In genomic region chr4:185542626-185543336, GRCh38 we compare ENCODE assay signal across 17 cellular contexts. TPM values are rescaled to one million over a fixed set of nuclear protein-coding genes. Genes with fewer than 3 reads are reported as not detected.
A peak's percentile ranks its signal among the peaks of the same experiment; 100 is the strongest.
DNase-seq lines count a peak whose midpoint lies in the region; ATAC-seq, FAIRE-seq and TF ChIP-seq lines count a peak whose summit lies in the region.
"Had no signal": no experiment of that assay in that cellular context is flagged by ENCODE, and none has a peak within 500 bp of the region (broad histone marks: within the 10 kb centered on the region; RNA-seq: fewer than 3 reads in every experiment).

No MANE protein-coding gene starts in this region.

- POLR2A ChIA-PET in WTC11 (lab: Charles Lee) = interaction anchor here (0.6 to 0.7 kb wide), 4 partner anchors 18 to 96 kb away, joined by 3 to 4 read pairs (median 3); no protein-coding TSS in a partner anchor

- TF ChIP-seq CTCF in kidney (IDR thresholded peaks at IDR 0.05; ENCODE audit: borderline replicate concordance, extremely low read depth, insufficient read depth) (no peak), WTC11 (IDR thresholded peaks at IDR 0.05) (no peak)

- H3K27ac Mint-ChIP-seq in WTC11 = no peak overlapping the region
- H3K27ac Mint-ChIP-seq: endodermal cell had no signal

- ATAC-seq in WTC11 (no peak), GM21619 (IDR thresholded peaks at IDR 0.05; ENCODE audit: unreplicated experiment) (no peak)
- ATAC-seq: HepG2 had no signal

- FAIRE-seq in kidney (lab: Jason Lieb, UNC) = no peak
- FAIRE-seq: HepG2 had no signal

- H3K9ac ChIP-seq in BLaER1 treated with 17β-estradiol and CSF1 and Interleukin-3, amounts not matched to agents 10 nM and 100 nM = no peak overlapping the region
- no peak overlapping the region for H3K9ac ChIP-seq in kidney (ENCODE audit: low read length in 2 of 2)
- no peak overlapping the region for H3K9ac ChIP-seq in rectal smooth muscle tissue (ENCODE audit: low read length)

- peak; percentile 70 to 87 for DNase-seq in dermis microvascular lymphatic vessel endothelial cell (ENCODE audit: low read depth in 2 of 2)
- peak; percentile 89 for DNase-seq in kidney
- DNase-seq in WTC11 (ENCODE audit: low spot score) = no peak
- DNase-seq in cerebellum (ENCODE audit: low spot score) = no peak
- no peak for DNase-seq in OCI-M1 (lab: John Stamatoyannopoulos, UW)
- DNase-seq: activated CD4-positive, alpha-beta T cell treated with anti-CD3 and anti-CD28 coated beads for 48 hours; Calu3; endodermal cell; NCI-H1105 treated with DMSO at 0.1 percent for 48 hours; NCI-H446 treated with DMSO at 0.1 percent for 48 hours; substantia nigra; T-helper 1 cell had no signal

- H3K9me3 ChIP-seq in BLaER1 treated with 17β-estradiol and CSF1 and Interleukin-3, amounts not matched to agents 10 nM and 100 nM (replicated peaks in 1 of 11) = peaks cover 0 to 13% (median 0%) of the 10 kb centered on the region in 11 experiments; a peak in 2 of 22 replicates
- H3K9me3 ChIP-seq in kidney (ENCODE audit: control insufficient read depth in 1 of 2, low read length in 2 of 2) = no peaks in the 10 kb centered on the region

- no peaks in the 10 kb centered on the region for H3K9me3 Mint-ChIP-seq in WTC11
- H3K9me3 Mint-ChIP-seq: endodermal cell had no signal

- peaks cover 0 to 15% (median 9%) of the 10 kb centered on the region in 10 experiments; a peak in 13 of 20 replicates for H3K4me1 ChIP-seq in BLaER1 treated with 17β-estradiol and CSF1 and Interleukin-3, amounts not matched to agents 10 nM and 100 nM
- H3K4me1 ChIP-seq in kidney (ENCODE audit: control insufficient read depth in 1 of 2, insufficient read depth in 1 of 2, low read depth in 1 of 2, low read length in 2 of 2) (no peaks in the 10 kb centered on the region), rectal smooth muscle tissue (ENCODE audit: control insufficient read depth, insufficient read depth, low read length) (peaks cover 15% of the 10 kb centered on the region)

- H3K4me1 Mint-ChIP-seq in WTC11 = peaks cover 5% of the 10 kb centered on the region; the same call in 1 of the 2 replicates
- H3K4me1 Mint-ChIP-seq: endodermal cell had no signal

- peaks cover 7% of the 10 kb centered on the region for H3K27me3 Mint-ChIP-seq in WTC11 (ENCODE audit: low read depth)

- H3K4me3 ChIP-seq in BLaER1 treated with 17β-estradiol and CSF1 and Interleukin-3, amounts not matched to agents 10 nM and 100 nM = no peak overlapping the region
- no peak overlapping the region for H3K4me3 ChIP-seq in kidney (ENCODE audit: low read length in 2 of 2)
- H3K4me3 ChIP-seq in rectal smooth muscle tissue (ENCODE audit: low read length) = no peak overlapping the region

- peak overlapping the region in 8 of 11 experiments; percentile 17 to 58 (median 45); a peak in 16 of 22 replicates for H3K4me2 ChIP-seq in BLaER1 treated with 17β-estradiol and CSF1 and Interleukin-3, amounts not matched to agents 10 nM and 100 nM

- no peaks in the 10 kb centered on the region for H3K36me3 ChIP-seq in BLaER1 treated with 17β-estradiol and CSF1 and Interleukin-3, amounts not matched to agents 10 nM and 100 nM
- H3K36me3 ChIP-seq in kidney (ENCODE audit: control insufficient read depth in 1 of 2, insufficient read depth in 2 of 2, low read length in 2 of 2) (no peaks in the 10 kb centered on the region), rectal smooth muscle tissue (ENCODE audit: control insufficient read depth, insufficient read depth, low read length) (no peaks in the 10 kb centered on the region)

- no peaks in the 10 kb centered on the region for H3K36me3 Mint-ChIP-seq in WTC11

- CTCF ChIA-PET in WTC11 (lab: Charles Lee) = no interaction called here

- intact Hi-C loops in kidney (cut with DNase I) = no loop called here

- H3K27ac ChIP-seq in BLaER1 treated with 17β-estradiol and CSF1 and Interleukin-3, amounts not matched to agents 10 nM and 100 nM = no peak overlapping the region
- no peak overlapping the region for H3K27ac ChIP-seq in kidney (ENCODE audit: low read depth in 2 of 2, low read length in 2 of 2)
- H3K27ac ChIP-seq in rectal smooth muscle tissue (ENCODE audit: low read depth, low read length) = peak overlapping the region; percentile 65

- H4K20me1 ChIP-seq in BLaER1 treated with 17β-estradiol and CSF1 and Interleukin-3, amounts not matched to agents 10 nM and 100 nM = no peaks in the 10 kb centered on the region

- H3K27me3 ChIP-seq in BLaER1 treated with 17β-estradiol and CSF1 and Interleukin-3, amounts not matched to agents 10 nM and 100 nM = peaks cover under 1 to 23% (median 12%) of the 10 kb centered on the region in 11 experiments; a peak in 20 of 22 replicates
- no peaks in the 10 kb centered on the region for H3K27me3 ChIP-seq in rectal smooth muscle tissue (ENCODE audit: control insufficient read depth, insufficient read depth, low read length)

- no peak overlapping the region for H3K4me3 Mint-ChIP-seq in WTC11
- H3K4me3 Mint-ChIP-seq: endodermal cell had no signal

TF ChIP-seq in WTC11, 78 proteins besides CTCF, POLR2A, EP300 and RAD21 (continues in another document):
- TF ChIP-seq OVOL2 (CRISPR knock-in tag; IDR thresholded peaks at IDR 0.05; ENCODE audit: borderline replicate concordance) = no peak
- no peak for TF ChIP-seq NR3C1 (CRISPR knock-in tag; conservative IDR thresholded peaks at IDR 0.05; ENCODE audit: low read depth)
- no peak for TF ChIP-seq ZNF532 (CRISPR knock-in tag; IDR thresholded peaks at IDR 0.05; ENCODE audit: borderline replicate concordance)
- no peak for TF ChIP-seq HMGA2 (CRISPR knock-in tag; IDR thresholded peaks at IDR 0.05)
- no peak for TF ChIP-seq TEAD4 (CRISPR knock-in tag; IDR thresholded peaks at IDR 0.05)
- TF ChIP-seq CDX4 (CRISPR knock-in tag; IDR thresholded peaks at IDR 0.05; ENCODE audit: borderline replicate concordance) = no peak
- TF ChIP-seq PRDM15 (CRISPR knock-in tag; IDR thresholded peaks at IDR 0.05) = no peak
- no peak for TF ChIP-seq MYBL2 (CRISPR knock-in tag; IDR thresholded peaks at IDR 0.05)

RNA-seq across cellular contexts. Expression of gene PDLIM3, which starts 7.5 kb away (rescaled TPM):
- total RNA-seq in dermis microvascular lymphatic vessel endothelial cell (35.4 and 79.3 TPM in 2 replicates), kidney (19.6 TPM), WTC11 (2021) (6.2 to 7.0 TPM (median 6.9 TPM) in 3 replicates), cerebellum (93.4 TPM)
- polyA plus RNA-seq in kidney (ENCODE audit: insufficient read depth, low read depth, low replicate concordance) = 10.8 TPM
- total RNA-seq: A673 had no signal

Comparison
In these comparisons a context has a peak if more than half of its experiments do, and no peak if none do; other contexts are left out.
1. DNase-seq: peak in dermis microvascular lymphatic vessel endothelial cell (2 of 2) and kidney (single experiment); none in WTC11 (single experiment), cerebellum (single experiment) and OCI-M1 (single experiment).